In genomic region chr15:31488437-31489204, GRCh38 we compare ENCODE assay signal across 8 cellular contexts.
DNase-seq lines count a peak whose midpoint lies in the region; ATAC-seq, FAIRE-seq and TF ChIP-seq lines count a peak whose summit lies in the region.

No MANE protein-coding gene starts in this region.

- H3K4me1 ChIP-seq in BE2C (peaks cover 3% of the 10 kb centered on the region), OCI-LY1 (ENCODE audit: insufficient read depth, low read length, severe bottlenecking) (peaks cover 38% of the 10 kb centered on the region)

- no peaks in the 10 kb centered on the region for H3K36me3 ChIP-seq in BE2C
- H3K36me3 ChIP-seq in OCI-LY1 (ENCODE audit: insufficient read depth, low read length) = no peaks in the 10 kb centered on the region; the same call in 1 of the 2 replicates

- no peaks in the 10 kb centered on the region for H3K9me2 ChIP-seq in OCI-LY1 (ENCODE audit: low read depth, low read length)

- no peak overlapping the region for H2AFZ ChIP-seq in OCI-LY1 (ENCODE audit: low read length)

- H3K79me2 ChIP-seq in OCI-LY1 (ENCODE audit: insufficient read depth, low read length) = no peaks in the 10 kb centered on the region

- no peaks in the 10 kb centered on the region for H3K27me3 ChIP-seq in BE2C
- no peaks in the 10 kb centered on the region; the same call in 1 of the 2 replicates for H3K27me3 ChIP-seq in OCI-LY1 (ENCODE audit: insufficient read depth, low read length)

- H3K9me3 Mint-ChIP-seq in activated naive CD4-positive, alpha-beta T cell treated with anti-CD3 and anti-CD28 coated beads, Interleukin-2, amount 10 ng/mL, durations not matched to agents 7 days and 5 days = peaks cover 14% of the 10 kb centered on the region

- no peak overlapping the region for H3K4me2 ChIP-seq in OCI-LY1 (ENCODE audit: low read length)

- no peaks in the 10 kb centered on the region for H4K20me1 ChIP-seq in OCI-LY1 (ENCODE audit: insufficient read depth, low read length)

- H3K4me1 Mint-ChIP-seq in activated naive CD4-positive, alpha-beta T cell treated with anti-CD3 and anti-CD28 coated beads, Interleukin-2, amount 10 ng/mL, durations not matched to agents 7 days and 5 days = peaks cover 54% of the 10 kb centered on the region

- H3K9me3 ChIP-seq in BE2C (no peaks in the 10 kb centered on the region), OCI-LY1 (ENCODE audit: low read length) (peaks cover 10% of the 10 kb centered on the region)

- H3K36me3 Mint-ChIP-seq in activated naive CD4-positive, alpha-beta T cell treated with anti-CD3 and anti-CD28 coated beads, Interleukin-2, amount 10 ng/mL, durations not matched to agents 7 days and 5 days = peaks cover 13% of the 10 kb centered on the region

- DNase-seq in BE2C = peak; percentile 63
- DNase-seq in GM18507 (ENCODE audit: extremely low spot score, insufficient read length, low read depth) = peak; percentile 65
- peak; percentile 74 for DNase-seq in HT1080 (ENCODE audit: low read depth)
- DNase-seq in activated naive CD4-positive, alpha-beta T cell treated with anti-CD3 and anti-CD28 coated beads, Interleukin-2, amount 10 ng/mL, durations not matched to agents 7 days and 5 days = peak; percentile 47
- peak; percentile 74 for DNase-seq in foreskin melanocyte
- peak in 34 of 56 donors; percentile 6 to 62 (median 36) for DNase-seq in nucleus accumbens (lab: John Stamatoyannopoulos, UW)

- H3K27me3 Mint-ChIP-seq in activated naive CD4-positive, alpha-beta T cell treated with anti-CD3 and anti-CD28 coated beads, Interleukin-2, amount 10 ng/mL, durations not matched to agents 7 days and 5 days = peaks cover 33% of the 10 kb centered on the region

- peak; percentile 95 for TF ChIP-seq CTCF in BE2C (IDR thresholded peaks at IDR 0.05; ENCODE audit: low read depth, low read length)
- peak; percentile 89 for TF ChIP-seq CTCF in OCI-LY1 (IDR thresholded peaks at IDR 0.05; ENCODE audit: low read length)

- CTCF ChIA-PET in activated naive CD4-positive, alpha-beta T cell treated with anti-CD3 and anti-CD28 coated beads, Interleukin-2, amount 10 ng/mL, durations not matched to agents 7 days and 5 days (lab: Charles Lee) = interaction anchor here (0.6 to 6.4 kb wide), 40 partner anchors 9 to 718 kb away, joined by 3 to 208 read pairs (median 4); no protein-coding TSS in a partner anchor

- H3F3A ChIP-seq in OCI-LY1 (ENCODE audit: insufficient read depth, low read length) = no peaks in the 10 kb centered on the region

- H3K4me3 ChIP-seq in BE2C (ENCODE audit: low read depth, low read length) (no peak overlapping the region), OCI-LY1 (ENCODE audit: low read depth, low read length, poor library complexity, severe bottlenecking) (no peak overlapping the region)

- no peak overlapping the region for H3K27ac Mint-ChIP-seq in activated naive CD4-positive, alpha-beta T cell treated with anti-CD3 and anti-CD28 coated beads, Interleukin-2, amount 10 ng/mL, durations not matched to agents 7 days and 5 days

- peak overlapping the region; percentile 68 for H3K27ac ChIP-seq in OCI-LY1 (ENCODE audit: low read depth, low read length, poor library complexity, severe bottlenecking)

- peak; percentile 94 for FAIRE-seq in GM18507 (lab: Jason Lieb, UNC)

- H3K4me3 Mint-ChIP-seq in activated naive CD4-positive, alpha-beta T cell treated with anti-CD3 and anti-CD28 coated beads, Interleukin-2, amount 10 ng/mL, durations not matched to agents 7 days and 5 days = no peak overlapping the region

- ATAC-seq in HG03469 (IDR thresholded peaks at IDR 0.05; ENCODE audit: unreplicated experiment) = no peak

- H3K9ac ChIP-seq in OCI-LY1 (ENCODE audit: low read length) = peak overlapping the region; percentile 4; the same call in 1 of the 2 replicates
